1 cellular context compared by ENCODE assay signal in genomic region chr18:23452347-23452727, GRCh38.
TF ChIP-seq lines count a peak whose summit lies in the region.

No MANE protein-coding gene starts in this region.

TF ChIP-seq in GM12878, 131 proteins besides CTCF, POLR2A, EP300 and RAD21:
- TF ChIP-seq HCFC1 (IDR thresholded peaks at IDR 0.05; ENCODE audit: low read length) (no peak), JUNB (IDR thresholded peaks at IDR 0.05) (0 out of 2 replicates have a peak, but pooled peaks have one; percentile 21), CEBPZ (IDR thresholded peaks at IDR 0.05; ENCODE audit: low read depth, low read length) (no peak), ZNF217 (IDR thresholded peaks at IDR 0.05) (peak; percentile 53; the same call in 1 of the 2 replicates)
TF ChIP-seq in GM12878: peak in this region for 2.
